13 cellular contexts compared by ENCODE assay signal in genomic region chr5:72480836-72481235, GRCh38. TPM values are rescaled to one million over a fixed set of nuclear protein-coding genes. Genes with fewer than 3 reads are reported as not detected.
DNase-seq lines count a peak whose midpoint lies in the region; ATAC-seq and TF ChIP-seq lines count a peak whose summit lies in the region.
"Had no signal": no experiment of that assay in that cellular context is flagged by ENCODE, and none has a peak within 500 bp of the region (broad histone marks: within the 10 kb centered on the region; RNA-seq: fewer than 3 reads in every experiment).

No MANE protein-coding gene starts in this region.

- peak; percentile 23 to 45 for ATAC-seq in lower lobe of right lung
- ATAC-seq in HG02970 (IDR thresholded peaks at IDR 0.05; ENCODE audit: low FRiP score, unreplicated experiment), result no peak

- TF ChIP-seq CTCF in AG09309 (IDR thresholded peaks at IDR 0.05; ENCODE audit: control insufficient read depth, insufficient read depth, low read depth, low read length, missing control alignments) (no peak), choroid plexus epithelial cell (conservative IDR thresholded peaks at IDR 0.05; ENCODE audit: low read depth, low read length) (no peak), lower lobe of right lung (IDR thresholded peaks at IDR 0.05) (no peak)

- no peaks in the 10 kb centered on the region for H3K27me3 ChIP-seq in lower lobe of right lung (ENCODE audit: low read depth)

- H3K4me3 ChIP-seq in AG09309 (ENCODE audit: control insufficient read depth, low read depth, low read length) (no peak overlapping the region), choroid plexus epithelial cell (ENCODE audit: low read depth, low read length) (no peak overlapping the region), lower lobe of right lung (no peak overlapping the region)

- DNase-seq in AG09309 (ENCODE audit: low read depth) (peak; percentile 49), NOMO-1 (lab: John Stamatoyannopoulos, UW; ENCODE audit: unreplicated experiment in 2 of 2) (peak; percentile 85 to 91), choroid plexus epithelial cell (ENCODE audit: low read depth) (peak; percentile 71), lower lobe of right lung (no peak), NCI-H69 (lab: John Stamatoyannopoulos, UW) (no peak), hippocampal formation (lab: John Stamatoyannopoulos, UW) (no peak)
- no peak for DNase-seq in activated T-cell treated with anti-CD3 and anti-CD28 coated beads, Interleukin-2, amount 50 U/mL, for 48 hours
- DNase-seq: C1 segment of cervical spinal cord, DND-41, NCI-H1092, NCI-H2107, NCI-H226 had no signal

- no peaks in the 10 kb centered on the region for H3K9me3 ChIP-seq in lower lobe of right lung

- intact Hi-C loops in lower lobe of right lung (cut with DNase I), result no loop called here

- no peaks in the 10 kb centered on the region for H3K36me3 ChIP-seq in lower lobe of right lung

- H3K27ac ChIP-seq in lower lobe of right lung, result no peak overlapping the region

- H3K4me1 ChIP-seq in lower lobe of right lung, result peaks cover 8% of the 10 kb centered on the region

RNA-seq across cellular contexts. Expression of gene ZNF366, which starts 26.4 kb away (rescaled TPM):
- total RNA-seq in lower lobe of right lung, result 13.6 TPM

Comparison
In these comparisons a context has a peak if more than half of its experiments do, and no peak if none do; other contexts are left out.
1. DNase-seq: peak in AG09309 (single experiment), NOMO-1 (2 of 2) and choroid plexus epithelial cell (single experiment); none in lower lobe of right lung (single experiment), NCI-H69 (single experiment), activated T-cell treated with anti-CD3 and anti-CD28 coated beads, Interleukin-2, amount 50 U/mL, for 48 hours (0 of 2) and hippocampal formation (0 of 2).